ENCODE assay signal across 8 cellular contexts in the genomic region with DNA sequence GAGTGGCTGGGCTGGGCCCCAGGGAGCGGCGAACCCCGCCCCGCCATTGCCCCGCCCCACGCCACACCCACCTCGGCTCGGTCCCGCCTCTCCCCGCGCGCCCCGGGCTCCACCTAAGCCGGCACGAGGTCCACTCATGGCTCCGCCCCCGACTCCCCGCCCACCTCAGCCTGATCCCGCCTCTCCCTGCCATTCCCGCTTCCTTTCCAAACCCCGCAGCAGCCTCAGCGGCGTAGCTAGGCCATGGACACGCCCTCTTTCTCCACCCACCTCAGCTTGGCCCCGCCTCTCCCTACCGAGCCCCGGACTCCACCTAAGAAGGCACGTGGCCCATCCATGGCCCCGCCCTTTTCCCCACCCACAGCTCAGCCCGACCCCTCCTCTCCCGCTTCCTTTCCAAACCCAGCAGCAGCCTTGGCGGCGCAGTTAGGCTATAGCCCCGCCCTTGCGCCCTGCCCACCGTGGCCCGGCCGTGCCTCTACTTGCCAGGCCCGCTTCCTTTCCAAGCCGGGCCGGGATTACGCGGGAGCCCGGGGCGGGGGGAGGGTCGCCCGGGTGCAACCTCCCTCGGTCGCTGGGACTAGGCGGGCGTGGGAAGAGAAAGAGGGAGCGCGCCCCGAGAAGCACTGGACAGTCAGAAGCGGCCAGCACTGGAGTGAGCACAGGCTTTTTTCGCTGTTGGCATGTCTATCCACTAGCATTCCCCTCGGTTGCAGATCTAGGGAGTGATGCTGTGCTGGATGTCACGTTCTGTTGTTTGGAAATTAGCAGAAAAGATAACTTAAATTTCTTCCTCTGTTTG. TPM values are rescaled to one million over a fixed set of nuclear protein-coding genes. Genes with fewer than 3 reads are reported as not detected.
DNase-seq lines count a peak whose midpoint lies in the region; ATAC-seq and TF ChIP-seq lines count a peak whose summit lies in the region.

Gene RELL1 (minus strand): TSS at position 4 of the 802 bp plus-strand sequence. CDS start 89 bp downstream, outside the sequence.

- H3K4me3 ChIP-seq in GM23338: peak within 1 kb of the TSS; percentile 60
- H3K4me3 ChIP-seq in esophagus muscularis mucosa: peak within 1 kb of the TSS; percentile 85 to 99 (median 96)
- H3K4me3 ChIP-seq in muscle layer of duodenum (ENCODE audit: low read depth in 1 of 2, low read length in 2 of 2): peak within 1 kb of the TSS; percentile 83 to 90

- H2AFZ ChIP-seq in GM23338: peak within 1 kb of the TSS; percentile 89

- WGBS in esophagus muscularis mucosa: 0% methylated on average over 41 of the region's 58 CpGs

- peaks cover 12% of the 10 kb centered on the region for H3K36me3 Mint-ChIP-seq in GM23338 (ENCODE audit: low read depth)
- H3K36me3 Mint-ChIP-seq in activated T-helper 1 cell treated with anti-CD3 and anti-CD28 coated beads, Interleukin-12 subunit alpha, Interleukin-12 subunit beta, Interleukin-2, Interleukin-4 antibody, amounts not matched to agents 30 ng/mL and 10 ng/mL and 1 ng/mL, durations not matched to agents 14 hours and 24 hours and 36 hours (ENCODE audit: low read depth): peaks cover 10% of the 10 kb centered on the region

- H3K27me3 Mint-ChIP-seq in GM23338 (ENCODE audit: insufficient read depth, low read depth, poor library complexity): peaks cover 15% of the 10 kb centered on the region
- peaks cover 7% of the 10 kb centered on the region for H3K27me3 Mint-ChIP-seq in activated T-helper 1 cell treated with anti-CD3 and anti-CD28 coated beads, Interleukin-12 subunit alpha, Interleukin-12 subunit beta, Interleukin-2, Interleukin-4 antibody, amounts not matched to agents 30 ng/mL and 10 ng/mL and 1 ng/mL, durations not matched to agents 14 hours and 24 hours and 36 hours (ENCODE audit: insufficient read depth)

- DNase-seq in DMS53 treated with DMSO at 0.1 percent for 48 hours (lab: John Stamatoyannopoulos, UW; ENCODE audit: unreplicated experiment) (peak; percentile 96), GM23338 (ENCODE audit: low spot score) (peak; percentile 99), Kasumi-1 (lab: John Stamatoyannopoulos, UW) (peak; percentile 97), RPMI7951 (ENCODE audit: low read depth) (peak; percentile 97), esophagus muscularis mucosa (ENCODE audit: extremely low spot score) (peak; percentile 100)
- peak; percentile 99 for DNase-seq in activated T-helper 1 cell treated with anti-CD3 and anti-CD28 coated beads, Interleukin-12 subunit alpha, Interleukin-12 subunit beta, Interleukin-2, Interleukin-4 antibody, amounts not matched to agents 30 ng/mL and 10 ng/mL and 1 ng/mL, durations not matched to agents 14 hours and 24 hours and 36 hours (ENCODE audit: low spot score)
- peak; percentile 99 for DNase-seq in stimulated activated CD8-positive, alpha-beta memory T cell treated with anti-CD3 and anti-CD28 coated beads, Interleukin-7, amount 100 ng/mL, for 24 hours (ENCODE audit: low read depth)

- H3K9me3 ChIP-seq in esophagus muscularis mucosa (no peaks in the 10 kb centered on the region), muscle layer of duodenum (ENCODE audit: control insufficient read depth in 1 of 2, low read length in 2 of 2) (no peaks in the 10 kb centered on the region)

- no peak for TF ChIP-seq POLR2A in esophagus muscularis mucosa (IDR thresholded peaks at IDR 0.05; ENCODE audit: low read depth)

- peaks cover 9% of the 10 kb centered on the region for H4K20me1 ChIP-seq in GM23338 (replicated peaks; ENCODE audit: insufficient read depth)

- no peak within 1 kb of the TSS for H3K27ac Mint-ChIP-seq in GM23338
- peak within 1 kb of the TSS; percentile 98 for H3K27ac Mint-ChIP-seq in activated T-helper 1 cell treated with anti-CD3 and anti-CD28 coated beads, Interleukin-12 subunit alpha, Interleukin-12 subunit beta, Interleukin-2, Interleukin-4 antibody, amounts not matched to agents 30 ng/mL and 10 ng/mL and 1 ng/mL, durations not matched to agents 14 hours and 24 hours and 36 hours

- H3K4me2 ChIP-seq in GM23338: peak within 1 kb of the TSS; percentile 86

- no peak within 1 kb of the TSS for H3K27ac ChIP-seq in GM23338 (ENCODE audit: low read depth)
- H3K27ac ChIP-seq in esophagus muscularis mucosa (replicated peaks in 1 of 4): peak within 1 kb of the TSS; percentile 96 to 99 (median 99)
- peak within 1 kb of the TSS; percentile 95 for H3K27ac ChIP-seq in muscle layer of duodenum (ENCODE audit: low read length)

- H3K9me3 Mint-ChIP-seq in GM23338: peaks cover 3% of the 10 kb centered on the region; the same call in 1 of the 3 replicates
- H3K9me3 Mint-ChIP-seq in activated T-helper 1 cell treated with anti-CD3 and anti-CD28 coated beads, Interleukin-12 subunit alpha, Interleukin-12 subunit beta, Interleukin-2, Interleukin-4 antibody, amounts not matched to agents 30 ng/mL and 10 ng/mL and 1 ng/mL, durations not matched to agents 14 hours and 24 hours and 36 hours: no peaks in the 10 kb centered on the region

- ATAC-seq in GM23338: peak; percentile 85

- H3K4me3 Mint-ChIP-seq in GM23338: peak within 1 kb of the TSS; percentile 81
- peak within 1 kb of the TSS; percentile 96 for H3K4me3 Mint-ChIP-seq in activated T-helper 1 cell treated with anti-CD3 and anti-CD28 coated beads, Interleukin-12 subunit alpha, Interleukin-12 subunit beta, Interleukin-2, Interleukin-4 antibody, amounts not matched to agents 30 ng/mL and 10 ng/mL and 1 ng/mL, durations not matched to agents 14 hours and 24 hours and 36 hours

- no peaks in the 10 kb centered on the region for H3F3A ChIP-seq in GM23338 (replicated peaks; ENCODE audit: low read depth)

- H3K36me3 ChIP-seq in GM23338 (ENCODE audit: insufficient read depth) (no peaks in the 10 kb centered on the region), esophagus muscularis mucosa (no peaks in the 10 kb centered on the region), muscle layer of duodenum (ENCODE audit: control insufficient read depth in 1 of 2, insufficient read depth in 2 of 2, low read length in 2 of 2) (no peaks in the 10 kb centered on the region)

- H3K4me1 ChIP-seq in GM23338 (ENCODE audit: insufficient read depth) (peaks cover 32% of the 10 kb centered on the region), esophagus muscularis mucosa (peaks cover 18 to 47% (median 40%) of the 10 kb centered on the region in 4 donors), muscle layer of duodenum (ENCODE audit: control insufficient read depth in 1 of 2, insufficient read depth in 2 of 2, low read length in 2 of 2) (peaks cover 10 to 27% of the 10 kb centered on the region in 2 donors)

- TF ChIP-seq CTCF in GM23338 (conservative IDR thresholded peaks at IDR 0.05; ENCODE audit: low read depth in 2 of 2) (no peak), esophagus muscularis mucosa (IDR thresholded peaks at IDR 0.05) (no peak)

- H3K27me3 ChIP-seq in GM23338 (ENCODE audit: insufficient read depth): peaks cover 24% of the 10 kb centered on the region
- H3K27me3 ChIP-seq in esophagus muscularis mucosa: no peaks in the 10 kb centered on the region
- H3K27me3 ChIP-seq in muscle layer of duodenum (ENCODE audit: low read depth, low read length): no peaks in the 10 kb centered on the region

- no peak for TF ChIP-seq EP300 in esophagus muscularis mucosa (IDR thresholded peaks at IDR 0.05)

- H3K9me2 ChIP-seq in GM23338 (ENCODE audit: insufficient read depth): no peaks in the 10 kb centered on the region

- peaks cover 28% of the 10 kb centered on the region for H3K79me2 ChIP-seq in GM23338 (replicated peaks; ENCODE audit: insufficient read depth)

- peaks cover 36% of the 10 kb centered on the region for H3K4me1 Mint-ChIP-seq in GM23338
- H3K4me1 Mint-ChIP-seq in activated T-helper 1 cell treated with anti-CD3 and anti-CD28 coated beads, Interleukin-12 subunit alpha, Interleukin-12 subunit beta, Interleukin-2, Interleukin-4 antibody, amounts not matched to agents 30 ng/mL and 10 ng/mL and 1 ng/mL, durations not matched to agents 14 hours and 24 hours and 36 hours (ENCODE audit: low read depth): peaks cover 40% of the 10 kb centered on the region

- intact Hi-C loops in activated T-helper 1 cell treated with anti-CD3 and anti-CD28 coated beads, Interleukin-12 subunit alpha, Interleukin-12 subunit beta, Interleukin-2, Interleukin-4 antibody, amounts not matched to agents 30 ng/mL and 10 ng/mL and 1 ng/mL, durations not matched to agents 14 hours and 24 hours and 36 hours (cut with micrococcal nuclease): loop anchor here (1.0 to 10.0 kb wide), 13 partner anchors 30 to 1841 kb away; partner anchors contain the start of genes KLF3, PGM2, TBC1D1 and UGDH
- intact Hi-C loops in esophagus muscularis mucosa (cut with DNase I): loop anchor here (5.0 to 10.0 kb wide), 4 partner anchors 84 to 288 kb away; partner anchors contain the start of gene PGM2

TF ChIP-seq in GM23338, 12 proteins besides CTCF, POLR2A, EP300 and RAD21:
- TF ChIP-seq ZNF331 (CRISPR knock-in tag; IDR thresholded peaks at IDR 0.05; ENCODE audit: low read depth): no peak
- TF ChIP-seq NANOG (IDR thresholded peaks at IDR 0.05; ENCODE audit: borderline replicate concordance): no peak
- TF ChIP-seq ZNF114 (CRISPR knock-in tag; IDR thresholded peaks at IDR 0.05): no peak
- TF ChIP-seq POLR2AphosphoS5 (IDR thresholded peaks at IDR 0.05; ENCODE audit: low read depth): peak; percentile 52
- no peak for TF ChIP-seq JUNB (IDR thresholded peaks at IDR 0.05; ENCODE audit: unreplicated experiment)
- TF ChIP-seq, protein P1, sequence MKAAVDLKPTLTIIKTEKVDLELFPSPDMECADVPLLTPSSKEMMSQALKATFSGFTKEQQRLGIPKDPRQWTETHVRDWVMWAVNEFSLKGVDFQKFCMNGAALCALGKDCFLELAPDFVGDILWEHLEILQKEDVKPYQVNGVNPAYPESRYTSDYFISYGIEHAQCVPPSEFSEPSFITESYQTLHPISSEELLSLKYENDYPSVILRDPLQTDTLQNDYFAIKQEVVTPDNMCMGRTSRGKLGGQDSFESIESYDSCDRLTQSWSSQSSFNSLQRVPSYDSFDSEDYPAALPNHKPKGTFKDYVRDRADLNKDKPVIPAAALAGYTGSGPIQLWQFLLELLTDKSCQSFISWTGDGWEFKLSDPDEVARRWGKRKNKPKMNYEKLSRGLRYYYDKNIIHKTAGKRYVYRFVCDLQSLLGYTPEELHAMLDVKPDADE (IDR thresholded peaks at IDR 0.05): no peak
TF ChIP-seq in GM23338: peak in this region for 1.

RNA-seq across cellular contexts. Expression of gene RELL1, which starts in this region (rescaled TPM):
- total RNA-seq in GM23338 (2014; rRNA removed; shearing (Covaris generic)): 27.0 and 28.5 TPM in 2 replicates
- 1.9 and 2.8 TPM in 2 replicates for polyA plus RNA-seq in GM23338 (2016; fragmentation: Nextera tagmentation; extraction: Ambion mirVana)
- 42.1 and 55.3 TPM in 2 replicates for total RNA-seq in RPMI7951 (2014; rRNA removed; shearing (Covaris generic))
- 21.0 and 21.4 TPM in 2 replicates for total RNA-seq in activated T-helper 1 cell treated with anti-CD3 and anti-CD28 coated beads, Interleukin-12 subunit alpha, Interleukin-12 subunit beta, Interleukin-2, Interleukin-4 antibody, amounts not matched to agents 30 ng/mL and 10 ng/mL and 1 ng/mL, durations not matched to agents 14 hours and 24 hours and 36 hours
- total RNA-seq in esophagus muscularis mucosa: 10 to 100 TPM; 44.4 to 83.3 (median 73.6) TPM
